8 cellular contexts compared by ENCODE assay signal in the genomic region with DNA sequence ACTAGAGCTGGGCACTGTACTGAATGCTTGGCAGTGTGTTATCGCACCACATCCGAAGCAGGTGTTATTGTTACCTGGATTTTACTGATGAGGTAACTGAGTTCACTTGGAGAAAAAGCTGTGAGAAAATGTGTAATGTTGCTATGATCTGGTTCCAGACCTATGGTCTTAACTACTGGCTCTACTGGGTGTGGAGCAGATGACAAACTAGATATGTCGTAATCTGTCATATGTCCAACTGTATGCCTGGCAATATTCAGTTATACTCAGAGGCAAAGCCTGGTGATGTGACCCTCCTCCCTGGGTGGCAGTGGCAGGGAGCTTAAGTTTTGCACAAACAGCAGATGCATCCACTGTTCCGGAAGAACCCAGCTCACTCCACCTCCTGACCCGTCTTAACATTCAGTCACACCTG. TPM values are rescaled to one million over a fixed set of nuclear protein-coding genes. Genes with fewer than 3 reads are reported as not detected.
DNase-seq lines count a peak whose midpoint lies in the region; ATAC-seq, FAIRE-seq and TF ChIP-seq lines count a peak whose summit lies in the region.

No MANE protein-coding gene starts in this region.

- no peaks in the 10 kb centered on the region for H3K9me3 Mint-ChIP-seq in T-helper 1 cell treated with Interleukin-12 subunit alpha and Interleukin-12 subunit beta and Interleukin-4 antibody, amounts not matched to agents 30 μg/mL and 1 μg/mL, for 36 hours

- TF ChIP-seq CTCF in heart left ventricle (IDR thresholded peaks at IDR 0.05): no peak
- no peak for TF ChIP-seq CTCF in retinal pigment epithelial cell (conservative IDR thresholded peaks at IDR 0.05; ENCODE audit: low read depth, low read length)
- no peak for TF ChIP-seq CTCF in D721Med (IDR thresholded peaks at IDR 0.05; ENCODE audit: insufficient read depth, missing control alignments)

- no peaks in the 10 kb centered on the region for H3K27me3 ChIP-seq in heart left ventricle

- TF ChIP-seq POLR2A in heart left ventricle (IDR thresholded peaks at IDR 0.05): no peak
- peak; percentile 82 for TF ChIP-seq POLR2A in erythroblast (IDR thresholded peaks at IDR 0.05; ENCODE audit: low read length)

- H3K4me3 ChIP-seq in heart left ventricle: peak overlapping the region in 1 of 12 donors; percentile 5
- no peak overlapping the region for H3K4me3 ChIP-seq in retinal pigment epithelial cell (ENCODE audit: low read length)

- peak in 1 of 5 donors; percentile 33 for DNase-seq in heart left ventricle
- no peak for DNase-seq in left ventricle myocardium superior
- DNase-seq in erythroblast (lab: John Stamatoyannopoulos, UW): peak; percentile 88 to 89
- peak; percentile 68 for DNase-seq in retinal pigment epithelial cell (ENCODE audit: low read depth)
- DNase-seq in D721Med (ENCODE audit: insufficient read length, low spot score): no peak
- DNase-seq in COLO668 (lab: John Stamatoyannopoulos, UW; ENCODE audit: unreplicated experiment): no peak
- DNase-seq in globus pallidus (ENCODE audit: low spot score): no peak

- ATAC-seq in heart left ventricle: no peak
- no peak for ATAC-seq in left ventricle myocardium superior

- peak overlapping the region; percentile 95 for H3K27ac Mint-ChIP-seq in T-helper 1 cell treated with Interleukin-12 subunit alpha and Interleukin-12 subunit beta and Interleukin-4 antibody, amounts not matched to agents 30 μg/mL and 1 μg/mL, for 36 hours

- WGBS in heart left ventricle, 4 donors: 69 to 79% (median 77%) methylated on average over 5 of the region's 5 CpGs

- H3K4me1 ChIP-seq in heart left ventricle: peaks cover 0 to 48% (median 28%) of the 10 kb centered on the region in 12 donors

- no peaks in the 10 kb centered on the region for H3K9me3 ChIP-seq in heart left ventricle

- H3K4me1 Mint-ChIP-seq in T-helper 1 cell treated with Interleukin-12 subunit alpha and Interleukin-12 subunit beta and Interleukin-4 antibody, amounts not matched to agents 30 μg/mL and 1 μg/mL, for 36 hours (ENCODE audit: low read depth): peaks cover 36% of the 10 kb centered on the region

- H3K36me3 Mint-ChIP-seq in T-helper 1 cell treated with Interleukin-12 subunit alpha and Interleukin-12 subunit beta and Interleukin-4 antibody, amounts not matched to agents 30 μg/mL and 1 μg/mL, for 36 hours (ENCODE audit: low read depth): peaks cover 3% of the 10 kb centered on the region

- H3K36me3 ChIP-seq in heart left ventricle: no peaks in the 10 kb centered on the region

- H3K27ac ChIP-seq in heart left ventricle: peak overlapping the region in 11 of 12 donors; percentile 41 to 94 (median 62)

- H3K4me3 Mint-ChIP-seq in T-helper 1 cell treated with Interleukin-12 subunit alpha and Interleukin-12 subunit beta and Interleukin-4 antibody, amounts not matched to agents 30 μg/mL and 1 μg/mL, for 36 hours: peak overlapping the region; percentile 68

- intact Hi-C loops in heart left ventricle (cut with DNase I): no loop called here
- intact Hi-C loops in left ventricle myocardium superior (cut with micrococcal nuclease): no loop called here

- H3K27me3 Mint-ChIP-seq in T-helper 1 cell treated with Interleukin-12 subunit alpha and Interleukin-12 subunit beta and Interleukin-4 antibody, amounts not matched to agents 30 μg/mL and 1 μg/mL, for 36 hours (ENCODE audit: low read depth): no peaks in the 10 kb centered on the region

- no peak for FAIRE-seq in D721Med (lab: Jason Lieb, UNC)

RNA-seq across cellular contexts. Expression of gene SCD, which starts 23.5 kb away (rescaled TPM):
- 100 to 1,000 TPM in 1 of 9 donors, 10 to 100 TPM in 2, 1 to 10 TPM in 6; 2.3 to 216 (median 4.9) TPM for total RNA-seq in heart left ventricle
- 10 to 100 TPM; 16.8 to 66.9 TPM for polyA plus RNA-seq in heart left ventricle
- total RNA-seq in left ventricle myocardium superior: 13.2 TPM

RNA-seq across cellular contexts. Expression of gene PKD2L1, which starts 40.5 kb away (rescaled TPM):
- total RNA-seq in heart left ventricle (not detected), left ventricle myocardium superior (not detected)
- polyA plus RNA-seq in heart left ventricle: not detected

Comparison
In these comparisons a context has a peak if more than half of its experiments do, and no peak if none do; other contexts are left out.
1. DNase-seq: peak in erythroblast (2 of 2) and retinal pigment epithelial cell (single experiment); none in left ventricle myocardium superior (single experiment), D721Med (single experiment), COLO668 (single experiment) and globus pallidus (single experiment).